1 cellular context compared by ENCODE assay signal in the genomic region with DNA sequence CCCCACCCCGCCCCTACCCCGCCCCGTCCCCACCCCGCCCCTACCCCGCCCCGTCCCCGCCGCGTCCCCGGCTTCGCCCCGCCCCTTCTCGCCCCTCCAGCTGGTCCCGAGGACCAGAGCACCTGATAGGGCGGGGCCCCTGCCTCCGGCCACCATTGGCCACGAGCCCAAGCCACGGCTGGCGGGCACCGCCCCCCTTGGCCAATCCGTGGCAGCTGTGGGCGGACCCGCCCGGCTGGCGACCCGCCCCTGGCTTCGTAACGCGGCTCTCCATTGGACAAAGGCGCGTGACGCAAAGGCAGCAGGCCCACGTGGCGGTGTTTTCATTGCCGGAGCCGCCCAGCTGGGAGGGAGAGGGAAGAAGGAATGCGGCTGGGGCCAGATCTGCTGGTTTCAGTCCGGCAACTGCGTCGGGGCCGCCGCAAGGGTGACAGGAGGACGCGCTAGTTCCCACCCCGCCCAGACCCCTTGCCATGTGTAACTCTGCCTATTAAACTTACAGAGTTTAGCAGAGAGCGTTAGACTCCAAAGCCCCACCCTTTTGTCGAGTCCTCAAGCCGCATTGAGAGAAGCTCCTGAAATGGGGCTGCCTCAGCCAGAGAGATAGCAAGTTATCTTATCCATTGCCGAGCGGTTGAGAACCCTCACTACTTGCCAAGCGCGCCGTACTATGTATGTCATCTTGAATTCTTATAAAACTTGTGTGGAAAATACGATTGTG.
TF ChIP-seq lines count a peak whose summit lies in the region.

No MANE protein-coding gene starts in this region.

TF ChIP-seq in HepG2, 621 proteins besides CTCF, POLR2A, EP300 and RAD21 (continued from another document and continues in another):
- TF ChIP-seq, protein P1, sequence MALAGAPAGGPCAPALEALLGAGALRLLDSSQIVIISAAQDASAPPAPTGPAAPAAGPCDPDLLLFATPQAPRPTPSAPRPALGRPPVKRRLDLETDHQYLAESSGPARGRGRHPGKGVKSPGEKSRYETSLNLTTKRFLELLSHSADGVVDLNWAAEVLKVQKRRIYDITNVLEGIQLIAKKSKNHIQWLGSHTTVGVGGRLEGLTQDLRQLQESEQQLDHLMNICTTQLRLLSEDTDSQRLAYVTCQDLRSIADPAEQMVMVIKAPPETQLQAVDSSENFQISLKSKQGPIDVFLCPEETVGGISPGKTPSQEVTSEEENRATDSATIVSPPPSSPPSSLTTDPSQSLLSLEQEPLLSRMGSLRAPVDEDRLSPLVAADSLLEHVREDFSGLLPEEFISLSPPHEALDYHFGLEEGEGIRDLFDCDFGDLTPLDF (CRISPR knock-in tag; IDR thresholded peaks at IDR 0.05) = peak; percentile 45; the same call in 1 of the 2 replicates
- TF ChIP-seq, protein P2, sequence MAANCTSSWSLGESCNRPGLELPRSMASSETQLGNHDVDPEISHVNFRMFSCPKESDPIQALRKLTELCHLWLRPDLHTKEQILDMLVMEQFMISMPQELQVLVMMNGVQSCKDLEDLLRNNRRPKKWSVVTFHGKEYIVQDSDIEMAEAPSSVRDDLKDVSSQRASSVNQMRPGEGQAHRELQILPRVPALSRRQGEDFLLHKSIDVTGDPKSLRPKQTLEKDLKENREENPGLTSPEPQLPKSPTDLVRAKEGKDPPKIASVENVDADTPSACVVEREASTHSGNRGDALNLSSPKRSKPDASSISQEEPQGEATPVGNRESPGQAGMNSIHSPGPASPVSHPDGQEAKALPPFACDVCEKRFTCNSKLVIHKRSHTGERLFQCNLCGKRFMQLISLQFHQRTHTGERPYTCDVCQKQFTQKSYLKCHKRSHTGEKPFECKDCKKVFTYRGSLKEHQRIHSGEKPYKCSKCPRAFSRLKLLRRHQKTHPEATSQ (CRISPR knock-in tag; IDR thresholded peaks at IDR 0.05; ENCODE audit: borderline replicate concordance) = no peak; the same call in 1 of the 2 replicates
- peak; percentile 75; the same call in 1 of the 2 replicates for TF ChIP-seq KDM4B (CRISPR knock-in tag; IDR thresholded peaks at IDR 0.05)
- TF ChIP-seq FLYWCH1 (CRISPR knock-in tag; IDR thresholded peaks at IDR 0.05) = no peak
- TF ChIP-seq ZBTB10 (CRISPR knock-in tag; IDR thresholded peaks at IDR 0.05; ENCODE audit: borderline replicate concordance) = no peak
- no peak for TF ChIP-seq SOX13 (IDR thresholded peaks at IDR 0.05)
- TF ChIP-seq SOX13 (CRISPR knock-in tag; conservative IDR thresholded peaks at IDR 0.05 in 1 of 2, IDR thresholded peaks at IDR 0.05 in 1 of 2) = peak in 1 of 2 experiments; percentile 62; a peak in 1 of 4 replicates
- no peak for TF ChIP-seq CENPBD1 (CRISPR knock-in tag; IDR thresholded peaks at IDR 0.05; ENCODE audit: borderline replicate concordance, low read depth)
- no peak for TF ChIP-seq ZNF34 (CRISPR knock-in tag; IDR thresholded peaks at IDR 0.05; ENCODE audit: borderline replicate concordance)
- peak; percentile 35; the same call in 1 of the 2 replicates for TF ChIP-seq FOXC1 (CRISPR knock-in tag; IDR thresholded peaks at IDR 0.05; ENCODE audit: borderline replicate concordance)
- peak; percentile 31; the same call in 1 of the 2 replicates for TF ChIP-seq ZNF891 (CRISPR knock-in tag; IDR thresholded peaks at IDR 0.05)
- TF ChIP-seq ZNF264 (CRISPR knock-in tag; IDR thresholded peaks at IDR 0.05) = peak; percentile 39; the same call in 1 of the 2 replicates
- TF ChIP-seq ZSCAN21 (CRISPR knock-in tag; IDR thresholded peaks at IDR 0.05; ENCODE audit: borderline replicate concordance) = no peak
- peak; percentile 82 for TF ChIP-seq TAF1 (CRISPR knock-in tag; IDR thresholded peaks at IDR 0.05)
- no peak; the same call in 1 of the 2 replicates for TF ChIP-seq SIN3B (IDR thresholded peaks at IDR 0.05; ENCODE audit: low read length)
- TF ChIP-seq, protein P3, sequence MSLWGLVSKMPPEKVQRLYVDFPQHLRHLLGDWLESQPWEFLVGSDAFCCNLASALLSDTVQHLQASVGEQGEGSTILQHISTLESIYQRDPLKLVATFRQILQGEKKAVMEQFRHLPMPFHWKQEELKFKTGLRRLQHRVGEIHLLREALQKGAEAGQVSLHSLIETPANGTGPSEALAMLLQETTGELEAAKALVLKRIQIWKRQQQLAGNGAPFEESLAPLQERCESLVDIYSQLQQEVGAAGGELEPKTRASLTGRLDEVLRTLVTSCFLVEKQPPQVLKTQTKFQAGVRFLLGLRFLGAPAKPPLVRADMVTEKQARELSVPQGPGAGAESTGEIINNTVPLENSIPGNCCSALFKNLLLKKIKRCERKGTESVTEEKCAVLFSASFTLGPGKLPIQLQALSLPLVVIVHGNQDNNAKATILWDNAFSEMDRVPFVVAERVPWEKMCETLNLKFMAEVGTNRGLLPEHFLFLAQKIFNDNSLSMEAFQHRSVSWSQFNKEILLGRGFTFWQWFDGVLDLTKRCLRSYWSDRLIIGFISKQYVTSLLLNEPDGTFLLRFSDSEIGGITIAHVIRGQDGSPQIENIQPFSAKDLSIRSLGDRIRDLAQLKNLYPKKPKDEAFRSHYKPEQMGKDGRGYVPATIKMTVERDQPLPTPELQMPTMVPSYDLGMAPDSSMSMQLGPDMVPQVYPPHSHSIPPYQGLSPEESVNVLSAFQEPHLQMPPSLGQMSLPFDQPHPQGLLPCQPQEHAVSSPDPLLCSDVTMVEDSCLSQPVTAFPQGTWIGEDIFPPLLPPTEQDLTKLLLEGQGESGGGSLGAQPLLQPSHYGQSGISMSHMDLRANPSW (CRISPR knock-in tag; IDR thresholded peaks at IDR 0.05; ENCODE audit: borderline replicate concordance) = no peak; the same call in 1 of the 2 replicates
- TF ChIP-seq ZBTB40 (IDR thresholded peaks at IDR 0.05) = no peak
- no peak for TF ChIP-seq ZBTB40 (CRISPR knock-in tag; IDR thresholded peaks at IDR 0.05)
- TF ChIP-seq ATRX (CRISPR knock-in tag; IDR thresholded peaks at IDR 0.05; ENCODE audit: borderline replicate concordance) = no peak
- 0 out of 2 replicates have a peak, but pooled peaks have one; percentile 31 for TF ChIP-seq STAT5B (CRISPR knock-in tag; IDR thresholded peaks at IDR 0.05)
- TF ChIP-seq ZNF232 (CRISPR knock-in tag; IDR thresholded peaks at IDR 0.05; ENCODE audit: borderline replicate concordance) = peak; percentile 51; the same call in 1 of the 2 replicates
- peak; percentile 74; the same call in 1 of the 2 replicates for TF ChIP-seq ZNF772 (CRISPR knock-in tag; IDR thresholded peaks at IDR 0.05)
- TF ChIP-seq KLF16 (CRISPR knock-in tag; IDR thresholded peaks at IDR 0.05) = peak in 1 of 2 experiments; percentile 91; a peak in 2 of 4 replicates
- TF ChIP-seq SNAPC4 (CRISPR knock-in tag; IDR thresholded peaks at IDR 0.05) = 0 out of 2 replicates have a peak, but pooled peaks have one; percentile 72
- TF ChIP-seq KLF9 (CRISPR knock-in tag; IDR thresholded peaks at IDR 0.05; ENCODE audit: low read depth) = no peak
- TF ChIP-seq KDM5A (IDR thresholded peaks at IDR 0.05; ENCODE audit: borderline replicate concordance, low read length) = no peak
- no peak for TF ChIP-seq ZNF549 (CRISPR knock-in tag; IDR thresholded peaks at IDR 0.05)
- TF ChIP-seq TBP (CRISPR knock-in tag; IDR thresholded peaks at IDR 0.05) = no peak
- TF ChIP-seq BRCA1 (CRISPR knock-in tag; IDR thresholded peaks at IDR 0.05) = peak; percentile 48; the same call in 1 of the 2 replicates
